Comparison of ENCODE assay signal across 1 cellular context in genomic region chr12:120903818-120904773, GRCh38.
TF ChIP-seq lines count a peak whose summit lies in the region.

SPPL3 (minus strand) TSS chr12:120904358; CDS start chr12:120903867, 491 bp downstream.

TF ChIP-seq in SK-N-SH, 30 proteins besides CTCF, POLR2A, EP300 and RAD21 (continued from another document):
- TF ChIP-seq REST (IDR thresholded peaks at IDR 0.05; ENCODE audit: low read depth, low read length) (no peak), GATA2 (CRISPR knock-in tag; IDR thresholded peaks at IDR 0.05) (no peak), IRF3 (IDR thresholded peaks at IDR 0.05; ENCODE audit: low read depth, low read length) (no peak), GABPA (IDR thresholded peaks at IDR 0.05; ENCODE audit: low read depth) (no peak), RCOR1 (IDR thresholded peaks at IDR 0.05; ENCODE audit: low read length) (peak; percentile 55), SMC3 (IDR thresholded peaks at IDR 0.05; ENCODE audit: low read depth, low read length) (no peak)
